ENCODE assay signal across 34 cellular contexts in the genomic region with DNA sequence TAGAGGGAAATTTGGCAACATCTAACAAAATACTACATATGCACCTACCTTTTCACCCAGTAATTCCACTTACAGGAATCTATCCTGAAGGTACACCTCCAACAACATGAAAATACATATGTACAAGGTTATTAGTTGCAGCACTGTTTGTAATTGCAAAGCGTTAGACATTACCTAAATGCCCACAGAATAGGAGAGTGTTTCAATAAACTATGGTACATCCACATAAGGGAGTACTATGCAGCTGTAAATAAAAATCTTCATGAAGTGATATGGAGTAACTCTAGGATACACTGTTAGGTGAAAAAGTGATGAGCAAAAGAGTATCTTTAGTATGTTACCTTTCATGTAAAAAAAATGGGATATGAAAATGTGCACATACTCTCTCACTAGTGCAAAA.
DNase-seq lines count a peak whose midpoint lies in the region; ATAC-seq, FAIRE-seq and TF ChIP-seq lines count a peak whose summit lies in the region.
"Had no signal": no experiment of that assay in that cellular context is flagged by ENCODE, and none has a peak within 500 bp of the region (broad histone marks: within the 10 kb centered on the region; RNA-seq: fewer than 3 reads in every experiment).

No MANE protein-coding gene starts in this region.

- WGBS in SK-N-SH (ENCODE audit: low lambda C conversion rate), result 90% methylated on average over 1 of the region's 1 CpG
- WGBS in K562 (ENCODE audit: insufficient coverage, low coverage, missing lambda C conversion rate), result 92% methylated on average over 1 of the region's 1 CpG

- CTCF ChIA-PET in SK-N-SH (lab: Yijun Ruan, JAX) (interaction anchor here (0.8 kb wide), 1 partner anchor 10 kb away, joined by 5 read pairs; no protein-coding TSS in a partner anchor), HEK293 (lab: Yijun Ruan, JAX) (no interaction called here), K562 (lab: Yijun Ruan, JAX; ENCODE audit: low intra/inter-chr PET ratio) (no interaction called here)

- H3K27ac ChIP-seq in SK-N-SH (ENCODE audit: low read depth in 2 of 2, low read length in 1 of 2) (no peak overlapping the region), HEK293 (ENCODE audit: extremely low read depth, low read depth, low read length) (no peak overlapping the region), K562 (ENCODE audit: extremely low read depth, low read depth, low read length) (no peak overlapping the region), brain microvascular endothelial cell (no peak overlapping the region)
- H3K27ac ChIP-seq: 22Rv1; A549; BLaER1; BLaER1 treated with 17β-estradiol and CSF1 and Interleukin-3, amounts not matched to agents 10 nM and 100 nM; C4-2B had no signal

- TF ChIP-seq CTCF in SK-N-SH (IDR thresholded peaks at IDR 0.05) (no peak), D721Med (IDR thresholded peaks at IDR 0.05; ENCODE audit: insufficient read depth, missing control alignments) (no peak), HEK293 (tag by site-specific recombination; IDR thresholded peaks at IDR 0.05) (no peak), K562 (IDR thresholded peaks at IDR 0.05 in 2 of 3, conservative IDR thresholded peaks at IDR 0.05 in 1 of 3; ENCODE audit: insufficient read depth in 2 of 3, low read depth in 1 of 3, low read length in 3 of 3) (no peak), brain microvascular endothelial cell (IDR thresholded peaks at IDR 0.05; ENCODE audit: low read depth, low read length, missing control alignments) (no peak)

- no peak for TF ChIP-seq RAD21 in SK-N-SH (IDR thresholded peaks at IDR 0.05; ENCODE audit: low read length)
- no peak for TF ChIP-seq RAD21 in K562 (CRISPR knock-in tag; conservative IDR thresholded peaks at IDR 0.05 in 1 of 2, IDR thresholded peaks at IDR 0.05 in 1 of 2)

- H3K4me2 ChIP-seq in SK-N-SH, result no peak overlapping the region
- no peak overlapping the region for H3K4me2 ChIP-seq in K562 (ENCODE audit: insufficient read depth, low read length)
- H3K4me2 ChIP-seq: A549; BLaER1; BLaER1 treated with 17β-estradiol and CSF1 and Interleukin-3, amounts not matched to agents 10 nM and 100 nM had no signal

- POLR2A ChIA-PET in SK-N-SH (lab: Yijun Ruan, JAX), result no interaction called here
- POLR2A ChIA-PET in HEK293 (lab: Yijun Ruan, JAX), result no interaction called here
- POLR2A ChIA-PET in K562 (lab: Yijun Ruan, JAX), result no interaction called here

- H3K9ac ChIP-seq in SK-N-SH, result no peak overlapping the region
- H3K9ac ChIP-seq in K562 (ENCODE audit: insufficient read depth in 1 of 2, low read depth in 2 of 2, low read length in 2 of 2), result no peak overlapping the region
- H3K9ac ChIP-seq: BLaER1; BLaER1 treated with 17β-estradiol and CSF1 and Interleukin-3, amounts not matched to agents 10 nM and 100 nM had no signal

- FAIRE-seq in D721Med (lab: Jason Lieb, UNC) (peak; percentile 85), K562 (lab: Jason Lieb, UNC) (no peak)
- FAIRE-seq: A204.1 had no signal

- intact Hi-C loops in K562 (cut with micrococcal nuclease), result no loop called here

- H3K36me3 ChIP-seq in SK-N-SH (replicated peaks in 1 of 2; ENCODE audit: control insufficient read depth in 1 of 2, insufficient read depth in 2 of 2, low read length in 1 of 2) (peaks cover 2 to 14% of the 10 kb centered on the region in 2 experiments), HEK293 (ENCODE audit: control insufficient read depth in 2 of 2, insufficient read depth in 1 of 2, low read length in 2 of 2) (no peaks in the 10 kb centered on the region), K562 (ENCODE audit: control insufficient read depth, insufficient read depth, low read length) (no peaks in the 10 kb centered on the region), brain microvascular endothelial cell (replicated peaks) (no peaks in the 10 kb centered on the region)
- H3K36me3 ChIP-seq: BE2C had no signal

- H3K4me1 ChIP-seq in SK-N-SH (ENCODE audit: control insufficient read depth in 1 of 2, insufficient read depth in 2 of 2, low read depth in 1 of 2, low read length in 1 of 2) (no peaks in the 10 kb centered on the region), HEK293 (ENCODE audit: control insufficient read depth, insufficient read depth, low read length) (no peaks in the 10 kb centered on the region), K562 (replicated peaks in 1 of 2; ENCODE audit: control insufficient read depth in 2 of 2, insufficient read depth in 2 of 2, low read length in 2 of 2) (no peaks in the 10 kb centered on the region)
- H3K4me1 ChIP-seq: A549; BE2C; BLaER1; BLaER1 treated with 17β-estradiol and CSF1 and Interleukin-3, amounts not matched to agents 10 nM and 100 nM; Caco-2 had no signal

- TF ChIP-seq POLR2A in K562 (conservative IDR thresholded peaks at IDR 0.05), result no peak

- TF ChIP-seq EP300 in SK-N-SH (IDR thresholded peaks at IDR 0.05; ENCODE audit: borderline replicate concordance in 1 of 2, low read depth in 1 of 2, low read length in 1 of 2) (no peak), K562 (IDR thresholded peaks at IDR 0.05; ENCODE audit: low read length) (no peak)

- no peaks in the 10 kb centered on the region for H4K20me1 ChIP-seq in SK-N-SH (ENCODE audit: insufficient read depth)
- H4K20me1 ChIP-seq in K562 (replicated peaks; ENCODE audit: control insufficient read depth, insufficient read depth, low read length), result no peaks in the 10 kb centered on the region

- H3K4me3 ChIP-seq in SK-N-SH (ENCODE audit: low read depth in 2 of 2, low read length in 1 of 2) (no peak overlapping the region), HEK293 (ENCODE audit: low read depth, low read length) (no peak overlapping the region), K562 (no peak overlapping the region), brain microvascular endothelial cell (ENCODE audit: low read depth, low read length) (no peak overlapping the region)
- H3K4me3 ChIP-seq: A549; BLaER1; BLaER1 treated with 17β-estradiol and CSF1 and Interleukin-3, amounts not matched to agents 10 nM and 100 nM had no signal

- no peaks in the 10 kb centered on the region for H3K9me2 ChIP-seq in SK-N-SH

- peaks cover 49% of the 10 kb centered on the region for H3K79me2 ChIP-seq in SK-N-SH (ENCODE audit: insufficient read depth)
- H3K79me2 ChIP-seq in K562 (ENCODE audit: control insufficient read depth, insufficient read depth, low read length), result peaks cover 22% of the 10 kb centered on the region

- H3K27me3 ChIP-seq in SK-N-SH (ENCODE audit: insufficient read depth) (no peaks in the 10 kb centered on the region), K562 (ENCODE audit: control insufficient read depth in 2 of 2, insufficient read depth in 2 of 2, low read length in 2 of 2) (no peaks in the 10 kb centered on the region), brain microvascular endothelial cell (replicated peaks) (no peaks in the 10 kb centered on the region)
- H3K27me3 ChIP-seq: BE2C; BLaER1; BLaER1 treated with 17β-estradiol and CSF1 and Interleukin-3, amounts not matched to agents 10 nM and 100 nM had no signal

- no peak overlapping the region for H2AFZ ChIP-seq in SK-N-SH (ENCODE audit: low read depth)
- no peak overlapping the region for H2AFZ ChIP-seq in K562 (ENCODE audit: low read depth, low read length)

- peaks cover 6% of the 10 kb centered on the region for H3F3A ChIP-seq in SK-N-SH (replicated peaks; ENCODE audit: insufficient read depth)

- BruUV-seq in K562 (replicated peaks; lab: Mats Ljungman, UMichigan), result no TSS peak

- ATAC-seq in SK-N-SH treated with all-trans-retinoic acid at 6 μM for 48 hours (no peak), K562 (no peak)
- ATAC-seq: A549; CD8-positive, alpha-beta T cell had no signal

- DNase-seq in SK-N-SH (no peak), D721Med (ENCODE audit: insufficient read length, low spot score) (no peak), K562 (ENCODE audit: extremely low read depth in 1 of 4, low spot score in 3 of 4) (no peak), NCI-H748 treated with DMSO at 0.1 percent for 48 hours (lab: John Stamatoyannopoulos, UW) (no peak), iPS-NIHi11 (ENCODE audit: low spot score) (no peak), brain microvascular endothelial cell (no peak)
- DNase-seq: 8988T; ACHN; AML-193; BE2C; C1 segment of cervical spinal cord; Caco-2; Calu3; CD4-positive, alpha-beta memory T cell; CD4-positive, alpha-beta T cell; CD4-positive, CD25-positive, alpha-beta regulatory T cell; CD8-positive, alpha-beta memory T cell; CD8-positive, alpha-beta T cell; COR-L47; DMS 273 treated with DMSO at 0.1 percent for 48 hours; DMS153; DMS53; DMS79; DMS79 treated with DMSO at 0.1 percent for 48 hours; DND-41; EL had no signal

- peaks cover 21% of the 10 kb centered on the region for H3K9me3 ChIP-seq in SK-N-SH
- no peaks in the 10 kb centered on the region for H3K9me3 ChIP-seq in HEK293 (ENCODE audit: control insufficient read depth, insufficient read depth, low read depth, low read length)
- peaks cover 8% of the 10 kb centered on the region for H3K9me3 ChIP-seq in K562 (replicated peaks; ENCODE audit: control insufficient read depth, insufficient read depth, low read depth, low read length)

- in situ Hi-C loops in K562 (cut with MboI), result no loop called here
- in situ Hi-C loops in brain microvascular endothelial cell (cut with HindIII; ENCODE audit: low pct_ligation_motif_present, low sequenced_read_pairs), result no loop called here

- H3K9me1 ChIP-seq in K562 (ENCODE audit: control insufficient read depth, insufficient read depth, low read length), result no peaks in the 10 kb centered on the region

TF ChIP-seq in SK-N-SH treated with all-trans-retinoic acid at 6 μM for 48 hours, 23 proteins besides CTCF, POLR2A, EP300 and RAD21:
- no peak for TF ChIP-seq ZFP30 (CRISPR knock-in tag; IDR thresholded peaks at IDR 0.05)
- TF ChIP-seq ZNF8 (CRISPR knock-in tag; IDR thresholded peaks at IDR 0.05), result peak; percentile 90

TF ChIP-seq in HEK293, 187 proteins besides CTCF, POLR2A, EP300 and RAD21 (continues in another document):
- peak; percentile 19; the same call in 1 of the 2 replicates for TF ChIP-seq ZNF146 (tag by site-specific recombination; IDR thresholded peaks at IDR 0.05)

TF ChIP-seq in K562, 482 proteins besides CTCF, POLR2A, EP300 and RAD21 (continues in another document):
- TF ChIP-seq USF1 (CRISPR knock-in tag; IDR thresholded peaks at IDR 0.05) (no peak), KLF1 (tag; IDR thresholded peaks at IDR 0.05) (no peak), POLR2H (tag; IDR thresholded peaks at IDR 0.05; ENCODE audit: low read depth) (no peak)
